ENCODE assay signal across 12 cellular contexts in genomic region chr10:100014129-100014762, GRCh38. TPM values are rescaled to one million over a fixed set of nuclear protein-coding genes. Genes with fewer than 3 reads are reported as not detected.
A peak's percentile ranks its signal among the peaks of the same experiment; 100 is the strongest.
DNase-seq lines count a peak whose midpoint lies in the region; ATAC-seq and TF ChIP-seq lines count a peak whose summit lies in the region.
"Had no signal": no experiment of that assay in that cellular context is flagged by ENCODE, and none has a peak within 500 bp of the region (broad histone marks: within the 10 kb centered on the region; RNA-seq: fewer than 3 reads in every experiment).

No MANE protein-coding gene starts in this region.

- ATAC-seq in HG02642 (IDR thresholded peaks at IDR 0.05; ENCODE audit: poor library complexity, unreplicated experiment) (peak; percentile 74), sciatic nerve (no peak)
- ATAC-seq: activated CD8-positive, alpha-beta T cell treated with anti-CD3 and anti-CD28 coated beads for 36 hours had no signal

- H2AFZ ChIP-seq in parathyroid adenoma: peak overlapping the region; percentile 82

- intact Hi-C loops in sciatic nerve (cut with DNase I): no loop called here

- peaks cover 5% of the 10 kb centered on the region for H3K4me1 ChIP-seq in parathyroid adenoma

- no peaks in the 10 kb centered on the region for H3K27me3 ChIP-seq in parathyroid adenoma (ENCODE audit: control insufficient read depth, insufficient read depth, low read length)

- H3K9me3 ChIP-seq in KOPT-K1 (ENCODE audit: insufficient read depth, low read length, poor library complexity, severe bottlenecking) (no peaks in the 10 kb centered on the region), parathyroid adenoma (ENCODE audit: control insufficient read depth, low read length) (no peaks in the 10 kb centered on the region)
- H3K9me3 ChIP-seq: thoracic aorta had no signal

- DNase-seq in NCI-H1105 treated with DMSO at 0.1 percent for 48 hours (lab: John Stamatoyannopoulos, UW) (peak; percentile 43), NCI-H1105 (lab: John Stamatoyannopoulos, UW) (no peak), sciatic nerve (ENCODE audit: low spot score) (no peak), A172 (ENCODE audit: low spot score) (no peak), hippocampal formation (lab: John Stamatoyannopoulos, UW) (no peak)
- DNase-seq: activated CD8-positive, alpha-beta T cell treated with anti-CD3 and anti-CD28 coated beads for 36 hours had no signal

- no peak for TF ChIP-seq CTCF in parathyroid adenoma (IDR thresholded peaks at IDR 0.05)

- H3K9ac ChIP-seq in parathyroid adenoma: no peak overlapping the region

- H3K36me3 ChIP-seq in KOPT-K1 (ENCODE audit: insufficient read depth, low read length) (no peaks in the 10 kb centered on the region), parathyroid adenoma (ENCODE audit: control insufficient read depth, insufficient read depth, low read length) (no peaks in the 10 kb centered on the region)
- H3K36me3 ChIP-seq: thoracic aorta had no signal

- H3K4me2 ChIP-seq in parathyroid adenoma (ENCODE audit: low read length): no peak overlapping the region

- no peaks in the 10 kb centered on the region for H3K79me2 ChIP-seq in parathyroid adenoma

- H3K27ac ChIP-seq in KOPT-K1 (ENCODE audit: low read depth, low read length, poor library complexity, severe bottlenecking): peak overlapping the region; percentile 29
- H3K27ac ChIP-seq in parathyroid adenoma: peak overlapping the region; percentile 69
- H3K27ac ChIP-seq: 22Rv1, coronary artery, thoracic aorta had no signal

- no peak overlapping the region for H3K4me3 ChIP-seq in parathyroid adenoma (ENCODE audit: low read depth, low read length)
- H3K4me3 ChIP-seq: coronary artery, thoracic aorta had no signal

RNA-seq across cellular contexts. Expression of gene DNMBP, which starts 4.5 kb away (rescaled TPM):
- total RNA-seq in sciatic nerve: 26.8 TPM
- 14.4 and 17.4 TPM in 2 replicates for total RNA-seq in A172 (2014; rRNA removed; shearing (Covaris generic))
